Comparison of ENCODE assay signal across 9 cellular contexts in the genomic region with DNA sequence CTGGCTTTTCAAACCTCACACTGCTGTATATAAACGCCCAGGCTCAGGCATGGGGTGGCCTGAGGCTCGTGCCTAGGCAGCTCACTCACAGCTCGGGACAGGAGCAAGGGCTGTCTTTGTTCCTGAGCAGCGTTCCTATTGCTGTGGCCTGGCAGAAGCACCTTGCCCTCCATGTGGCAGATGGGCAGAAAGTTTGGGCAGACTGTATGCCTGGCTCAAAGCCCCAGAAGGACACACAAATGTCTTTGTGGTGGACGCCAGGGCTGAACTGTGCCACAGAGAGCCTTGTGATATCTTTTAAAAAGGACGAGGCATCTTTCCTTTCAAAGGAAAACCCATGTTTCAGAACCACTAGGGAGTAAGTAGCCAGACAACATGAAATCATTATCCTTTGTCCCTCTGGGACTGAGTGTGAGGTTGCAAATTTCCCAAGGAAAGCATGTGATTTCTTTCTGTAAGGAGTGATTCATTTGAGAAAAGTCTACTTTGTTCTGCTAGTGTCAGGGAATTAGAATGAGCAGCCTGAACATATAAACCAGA. TPM values are rescaled to one million over a fixed set of nuclear protein-coding genes. Genes with fewer than 3 reads are reported as not detected.
DNase-seq lines count a peak whose midpoint lies in the region; ATAC-seq, FAIRE-seq and TF ChIP-seq lines count a peak whose summit lies in the region.
"Had no signal": no experiment of that assay in that cellular context is flagged by ENCODE, and none has a peak within 500 bp of the region (broad histone marks: within the 10 kb centered on the region; RNA-seq: fewer than 3 reads in every experiment).

No MANE protein-coding gene starts in this region.

- FAIRE-seq in pancreas (lab: Jason Lieb, UNC) = no peak
- no peak for FAIRE-seq in HTR-8/SVneo (lab: Jason Lieb, UNC)

- ATAC-seq in pancreas = peak in 3 of 4 donors; percentile 34 to 67 (median 63)
- ATAC-seq in activated CD4-positive, CD25-positive, alpha-beta regulatory T cell treated with anti-CD3 and anti-CD28 coated beads, Interleukin-2, amount 50 U/mL, for 24 hours = no peak

- H3K27ac ChIP-seq in angular gyrus (ENCODE audit: low read depth, low read length) (peak overlapping the region; percentile 26), pancreas (no peak overlapping the region)

- TF ChIP-seq CTCF in pancreas (IDR thresholded peaks at IDR 0.05) = no peak

- peak; percentile 85 for DNase-seq in AG20443 (ENCODE audit: low spot score)
- peak; percentile 94 for DNase-seq in foreskin melanocyte
- DNase-seq in pancreas = no peak
- DNase-seq in KG1 (lab: John Stamatoyannopoulos, UW) = no peak
- no peak for DNase-seq in NCI-H1417 (lab: John Stamatoyannopoulos, UW)
- DNase-seq in HTR-8/SVneo (ENCODE audit: insufficient read length, low spot score) = no peak
- DNase-seq: activated CD4-positive, alpha-beta T cell treated with anti-CD3 and anti-CD28 coated beads, Interleukin-2, amount 50 U/mL, for 1 hour had no signal

- H3K36me3 ChIP-seq in pancreas = no peaks in the 10 kb centered on the region

- intact Hi-C loops in pancreas (cut with DNase I) = no loop called here

- H3K4me1 ChIP-seq in pancreas = no peaks in the 10 kb centered on the region

- H3K27me3 ChIP-seq in pancreas = no peaks in the 10 kb centered on the region

- H3K4me3 ChIP-seq in pancreas = no peak overlapping the region

- H3K9me3 ChIP-seq in pancreas = no peaks in the 10 kb centered on the region

- WGBS in pancreas, 2 donors = 62 to 82% methylated on average over 6 of the region's 6 CpGs

RNA-seq across cellular contexts. Expression of gene UBE2E1, which starts 29.3 kb away (rescaled TPM):
- 10 to 100 TPM; 24.0 to 44.7 (median 28.7) TPM for total RNA-seq in pancreas
- polyA plus RNA-seq in pancreas = 10 to 100 TPM; 20.9 to 32.0 TPM

Comparison
In these comparisons a context has a peak if more than half of its experiments do, and no peak if none do; other contexts are left out.
1. DNase-seq: peak in AG20443 (single experiment) and foreskin melanocyte (single experiment); none in pancreas (0 of 6), KG1 (single experiment), NCI-H1417 (0 of 3) and HTR-8/SVneo (single experiment).
2. ATAC-seq: peak in pancreas (3 of 4); none in activated CD4-positive, CD25-positive, alpha-beta regulatory T cell treated with anti-CD3 and anti-CD28 coated beads, Interleukin-2, amount 50 U/mL, for 24 hours (0 of 2).